Comparison of ENCODE assay signal across 27 cellular contexts in genomic region chr16:88285514-88285822, GRCh38.
"Had no signal": no experiment of that assay in that cellular context is flagged by ENCODE, and none has a peak within 500 bp of the region (broad histone marks: within the 10 kb centered on the region; RNA-seq: fewer than 3 reads in every experiment).

No MANE protein-coding gene starts in this region.

- H3K27me3 ChIP-seq: brain microvascular endothelial cell had no signal

- H3K36me3 ChIP-seq: brain microvascular endothelial cell, esophagus squamous epithelium, gastroesophageal sphincter had no signal

- H3K27ac ChIP-seq: brain microvascular endothelial cell, epithelial cell of prostate, esophagus squamous epithelium, gastroesophageal sphincter had no signal

- H3K4me3 ChIP-seq: esophagus squamous epithelium, gastroesophageal sphincter had no signal

- DNase-seq: activated CD4-positive, alpha-beta memory T cell treated with anti-CD3 and anti-CD28 coated beads for 36 hours; activated CD4-positive, alpha-beta T cell treated with anti-CD3 and anti-CD28 coated beads for 36 hours; activated CD4-positive, alpha-beta T cell treated with anti-CD3 and anti-CD28 coated beads, Interleukin-2, amount 10 ng/mL, durations not matched to agents 24 days and 14 days; activated CD4-positive, CD25-positive, alpha-beta regulatory T cell; activated CD4-positive, CD25-positive, alpha-beta regulatory T cell treated with anti-CD3 and anti-CD28 coated beads, Interleukin-2, amount 50 U/mL, for 72 hours; activated CD8-positive, alpha-beta memory T cell treated with anti-CD3 and anti-CD28 coated beads, Interleukin-2, amount 50 U/mL, for 48 hours; activated gamma-delta T cell; activated naive CD4-positive, alpha-beta T cell; activated naive CD4-positive, alpha-beta T cell treated with anti-CD3 and anti-CD28 coated beads, Interleukin-2, amount 10 ng/mL, durations not matched to agents 7 days and 5 days; activated naive CD8-positive, alpha-beta T cell treated with anti-CD3 and anti-CD28 coated beads, Interleukin-2, amount 10 ng/mL, durations not matched to agents 7 days and 5 days; activated T-cell treated with anti-CD3 and anti-CD28 coated beads for 4 hours; activated T-cell treated with anti-CD3 and anti-CD28 coated beads, Interleukin-2, amount 50 U/mL, for 24 hours; activated T-cell treated with anti-CD3 and anti-CD28 coated beads, Interleukin-2, amount 50 U/mL, for 72 hours; brain microvascular endothelial cell; cortex of kidney; dermis blood vessel endothelial cell; effector CD4-positive, alpha-beta T cell; effector memory CD8-positive, alpha-beta T cell; esophagus squamous epithelium; foreskin melanocyte; T-helper 2 cell had no signal

- FAIRE-seq: astrocyte, bronchial epithelial cell, colon had no signal

- ATAC-seq: activated CD4-positive, alpha-beta T cell treated with anti-CD3 and anti-CD28 coated beads for 36 hours; activated naive CD4-positive, alpha-beta T cell treated with anti-CD3 and anti-CD28 coated beads, Interleukin-2, amount 50 U/mL, for 72 hours; activated T-cell treated with anti-CD3 and anti-CD28 coated beads, Interleukin-2, amount 50 U/mL, for 72 hours; effector memory CD8-positive, alpha-beta T cell; gastroesophageal sphincter had no signal
